In genomic region chrX:119118780-119119395, GRCh38 we compare ENCODE assay signal across 7 cellular contexts. TPM values are rescaled to one million over a fixed set of nuclear protein-coding genes. Genes with fewer than 3 reads are reported as not detected.
DNase-seq lines count a peak whose midpoint lies in the region; ATAC-seq and TF ChIP-seq lines count a peak whose summit lies in the region.

No MANE protein-coding gene starts in this region.

- H3K27ac Mint-ChIP-seq in memory B cell: no peak overlapping the region

- H3K4me3 ChIP-seq in GM23248 (no peak overlapping the region), dorsolateral prefrontal cortex (no peak overlapping the region)

- no peak overlapping the region for H2AFZ ChIP-seq in GM23248

- peak; percentile 66 for TF ChIP-seq CTCF in GM10266 (IDR thresholded peaks at IDR 0.05; ENCODE audit: control insufficient read depth, insufficient read depth, low read depth, missing control alignments)
- peak in 55 of 56 donors; percentile 11 to 78 (median 65) for TF ChIP-seq CTCF in dorsolateral prefrontal cortex (IDR thresholded peaks at IDR 0.05 in 54 of 56, conservative IDR thresholded peaks at IDR 0.05 in 2 of 56; ENCODE audit: low read depth in 1 of 56, partially characterized antibody in 56 of 56)

- no peaks in the 10 kb centered on the region for H3K9me2 ChIP-seq in GM23248 (ENCODE audit: insufficient read depth)

- H3K4me1 Mint-ChIP-seq in memory B cell: no peaks in the 10 kb centered on the region

- DNase-seq in GM10266 (ENCODE audit: extremely low spot score): peak; percentile 24
- peak; percentile 61 for DNase-seq in GM23248
- peak; percentile 1 for DNase-seq in MV-4-11 (lab: John Stamatoyannopoulos, UW)
- peak; percentile 32 to 39 for DNase-seq in activated CD4-positive, alpha-beta T cell treated with anti-CD3 and anti-CD28 coated beads for 24 hours (ENCODE audit: low read depth in 2 of 2)
- DNase-seq in dorsolateral prefrontal cortex: peak in 9 of 10 donors; percentile 16 to 58 (median 42)
- peak; percentile 28 to 44 for DNase-seq in memory B cell (ENCODE audit: low spot score in 2 of 2)
- DNase-seq in stimulated activated CD8-positive, alpha-beta memory T cell treated with anti-CD3 and anti-CD28 coated beads, Interleukin-7, amount 100 ng/mL, for 24 hours (ENCODE audit: low read depth): peak; percentile 15

- peaks cover 2% of the 10 kb centered on the region for H3K27me3 Mint-ChIP-seq in memory B cell

- H3K4me1 ChIP-seq in GM23248 (ENCODE audit: insufficient read depth): no peaks in the 10 kb centered on the region

- in situ Hi-C loops in GM23248 (cut with MboI): no loop called here

- H3K79me2 ChIP-seq in GM23248 (ENCODE audit: insufficient read depth): no peaks in the 10 kb centered on the region

- no peak overlapping the region for H3K27ac ChIP-seq in GM23248
- no peak overlapping the region for H3K27ac ChIP-seq in dorsolateral prefrontal cortex

- no peak overlapping the region for H3K9ac ChIP-seq in GM23248

- no peaks in the 10 kb centered on the region for H3K36me3 ChIP-seq in GM23248 (ENCODE audit: low read depth)

- intact Hi-C loops in dorsolateral prefrontal cortex (cut with DNase I): no loop called here

- no peaks in the 10 kb centered on the region for H4K20me1 ChIP-seq in GM23248 (ENCODE audit: insufficient read depth)

- ATAC-seq in memory B cell (ENCODE audit: low read depth): peak; percentile 72

- no peaks in the 10 kb centered on the region for H3K36me3 Mint-ChIP-seq in memory B cell

- H3K4me2 ChIP-seq in GM23248 (ENCODE audit: unreplicated experiment): no peak overlapping the region

- no peaks in the 10 kb centered on the region for H3K9me3 Mint-ChIP-seq in memory B cell

- H3K4me3 Mint-ChIP-seq in memory B cell: no peak overlapping the region

- H3F3A ChIP-seq in GM23248 (ENCODE audit: insufficient read depth): no peaks in the 10 kb centered on the region

- no peaks in the 10 kb centered on the region for H3K9me3 ChIP-seq in GM23248 (ENCODE audit: low read depth)

- WGBS in GM23248 (ENCODE audit: low coverage in 1 of 2, low lambda C conversion rate in 2 of 2, missing lambda C conversion rate in 2 of 2), 2 experiments: 7 to 11% methylated on average over 6 of the region's 6 CpGs

- H3K27me3 ChIP-seq in GM23248 (replicated peaks; ENCODE audit: insufficient read depth): no peaks in the 10 kb centered on the region
- peaks cover 0 to 90% (median 17%) of the 10 kb centered on the region in 45 donors for H3K27me3 ChIP-seq in dorsolateral prefrontal cortex

RNA-seq across cellular contexts. Expression of gene KIAA1210, which starts 8.7 kb away (rescaled TPM):
- not detected in 2 replicates for total RNA-seq in GM23248 (2014; rRNA removed; shearing (Covaris generic))
- polyA plus RNA-seq in GM23248 (2016; fragmentation: Nextera tagmentation; extraction: Ambion mirVana): not detected in 2 replicates
- under 1 TPM in 37 of 120 experiments, not detected in 83; 0.04 to 0.47 (median 0.09) TPM for total RNA-seq in dorsolateral prefrontal cortex

RNA-seq across cellular contexts. Expression of gene CT47C1, which starts 46.1 kb away (rescaled TPM):
- not detected in 2 replicates for total RNA-seq in GM23248 (2014; rRNA removed; shearing (Covaris generic))
- polyA plus RNA-seq in GM23248 (2016; fragmentation: Nextera tagmentation; extraction: Ambion mirVana): not detected in 2 replicates
- not detected for total RNA-seq in dorsolateral prefrontal cortex

Comparison
In these comparisons a context has a peak if more than half of its experiments do, and no peak if none do; other contexts are left out.
1. DNase-seq: peak in every context shown above with its lines; median percentile 61 in GM23248; 42 in dorsolateral prefrontal cortex; 36 in memory B cell; 36 in activated CD4-positive, alpha-beta T cell treated with anti-CD3 and anti-CD28 coated beads for 24 hours; 24 in GM10266; 15 in stimulated activated CD8-positive, alpha-beta memory T cell treated with anti-CD3 and anti-CD28 coated beads, Interleukin-7, amount 100 ng/mL, for 24 hours; 1 in MV-4-11.